Comparison of ENCODE assay signal across 13 cellular contexts in genomic region chr2:49248506-49248905, GRCh38.
DNase-seq lines count a peak whose midpoint lies in the region; ATAC-seq lines count a peak whose summit lies in the region.
"Had no signal": no experiment of that assay in that cellular context is flagged by ENCODE, and none has a peak within 500 bp of the region (broad histone marks: within the 10 kb centered on the region; RNA-seq: fewer than 3 reads in every experiment).

No MANE protein-coding gene starts in this region.

- no peaks in the 10 kb centered on the region for H3K27me3 Mint-ChIP-seq in activated naive CD4-positive, alpha-beta T cell treated with anti-CD3 and anti-CD28 coated beads, Interleukin-2, amount 10 ng/mL, durations not matched to agents 7 days and 5 days
- H3K27me3 Mint-ChIP-seq: activated T-helper 17 cell treated with anti-CD3 and anti-CD28 coated beads, Interleukin-2, amount 50 U/mL, for 72 hours had no signal

- WGBS in mesodermal cell (ENCODE audit: insufficient coverage in 2 of 2), 2 experiments, result 88 to 100% methylated on average over 1 of the region's 1 CpG

- no peak overlapping the region for H3K27ac Mint-ChIP-seq in activated naive CD4-positive, alpha-beta T cell treated with anti-CD3 and anti-CD28 coated beads, Interleukin-2, amount 10 ng/mL, durations not matched to agents 7 days and 5 days
- H3K27ac Mint-ChIP-seq in stimulated activated effector memory CD8-positive, alpha-beta T cell treated with anti-CD3 and anti-CD28 coated beads, Interleukin-12 subunit alpha, Interleukin-12 subunit beta, amount 100 ng/mL, for 72 hours, result no peak overlapping the region
- H3K27ac Mint-ChIP-seq: activated T-helper 17 cell treated with anti-CD3 and anti-CD28 coated beads, Interleukin-2, amount 50 U/mL, for 72 hours had no signal

- H3K36me3 Mint-ChIP-seq in activated naive CD4-positive, alpha-beta T cell treated with anti-CD3 and anti-CD28 coated beads, Interleukin-2, amount 10 ng/mL, durations not matched to agents 7 days and 5 days, result no peaks in the 10 kb centered on the region
- H3K36me3 Mint-ChIP-seq in stimulated activated effector memory CD8-positive, alpha-beta T cell treated with anti-CD3 and anti-CD28 coated beads, Interleukin-12 subunit alpha, Interleukin-12 subunit beta, amount 100 ng/mL, for 72 hours, result no peaks in the 10 kb centered on the region

- CTCF ChIA-PET in activated naive CD4-positive, alpha-beta T cell treated with anti-CD3 and anti-CD28 coated beads, Interleukin-2, amount 10 ng/mL, durations not matched to agents 7 days and 5 days (lab: Charles Lee), result interaction anchor here (1.0 kb wide), 1 partner anchor 78 kb away, joined by 3 read pairs; no protein-coding TSS in a partner anchor

- H3K4me3 ChIP-seq in mesodermal cell (ENCODE audit: extremely low read depth, insufficient read depth, low read length, poor library complexity, severe bottlenecking), result no peak overlapping the region

- DNase-seq in Caki2 (ENCODE audit: low read depth) (peak; percentile 71), NCI-H226 (peak; percentile 12), epidermal melanocyte (ENCODE audit: insufficient read length, low spot score) (peak; percentile 40), NCI-H146 treated with DMSO at 0.1 percent for 48 hours (lab: John Stamatoyannopoulos, UW; ENCODE audit: unreplicated experiment) (no peak)
- no peak for DNase-seq in activated naive CD4-positive, alpha-beta T cell treated with anti-CD3 and anti-CD28 coated beads, Interleukin-2, amount 10 ng/mL, durations not matched to agents 7 days and 5 days
- DNase-seq in stimulated activated effector memory CD8-positive, alpha-beta T cell treated with anti-CD3 and anti-CD28 coated beads, Interleukin-12 subunit alpha, Interleukin-12 subunit beta, amount 100 ng/mL, for 72 hours (ENCODE audit: low spot score in 2 of 2), result no peak
- DNase-seq: effector CD4-positive, alpha-beta T cell; kidney; NCI-H510A treated with DMSO at 0.1 percent for 48 hours; retina had no signal

- H3K4me1 Mint-ChIP-seq in activated naive CD4-positive, alpha-beta T cell treated with anti-CD3 and anti-CD28 coated beads, Interleukin-2, amount 10 ng/mL, durations not matched to agents 7 days and 5 days, result no peaks in the 10 kb centered on the region
- no peaks in the 10 kb centered on the region for H3K4me1 Mint-ChIP-seq in stimulated activated effector memory CD8-positive, alpha-beta T cell treated with anti-CD3 and anti-CD28 coated beads, Interleukin-12 subunit alpha, Interleukin-12 subunit beta, amount 100 ng/mL, for 72 hours
- H3K4me1 Mint-ChIP-seq: activated T-helper 17 cell treated with anti-CD3 and anti-CD28 coated beads, Interleukin-2, amount 50 U/mL, for 72 hours had no signal

- peaks cover 5% of the 10 kb centered on the region for H3K9me3 ChIP-seq in mesodermal cell (ENCODE audit: control insufficient read depth, low read length)

- H3K27ac ChIP-seq in mesodermal cell (ENCODE audit: low read depth, low read length, severe bottlenecking), result peak overlapping the region; percentile 78

- no peak for ATAC-seq in GM21360 (IDR thresholded peaks at IDR 0.05; ENCODE audit: unreplicated experiment)
- no peak for ATAC-seq in stimulated activated effector memory CD8-positive, alpha-beta T cell treated with anti-CD3 and anti-CD28 coated beads, Interleukin-12 subunit alpha, Interleukin-12 subunit beta, amount 100 ng/mL, for 72 hours
- ATAC-seq: activated T-helper 17 cell treated with anti-CD3 and anti-CD28 coated beads, Interleukin-2, amount 50 U/mL, for 72 hours had no signal

- no peaks in the 10 kb centered on the region for H3K36me3 ChIP-seq in mesodermal cell (ENCODE audit: control insufficient read depth, insufficient read depth, low read length)

- H3K9me3 Mint-ChIP-seq in activated naive CD4-positive, alpha-beta T cell treated with anti-CD3 and anti-CD28 coated beads, Interleukin-2, amount 10 ng/mL, durations not matched to agents 7 days and 5 days, result peaks cover 2% of the 10 kb centered on the region
- H3K9me3 Mint-ChIP-seq in stimulated activated effector memory CD8-positive, alpha-beta T cell treated with anti-CD3 and anti-CD28 coated beads, Interleukin-12 subunit alpha, Interleukin-12 subunit beta, amount 100 ng/mL, for 72 hours, result peaks cover 14% of the 10 kb centered on the region

- in situ Hi-C loops in Caki2 (cut with HindIII; ENCODE audit: low pct_unique_long_range_greater_than_20kb, low sequenced_read_pairs), result no loop called here

- H3K4me3 Mint-ChIP-seq in activated naive CD4-positive, alpha-beta T cell treated with anti-CD3 and anti-CD28 coated beads, Interleukin-2, amount 10 ng/mL, durations not matched to agents 7 days and 5 days, result no peak overlapping the region
- H3K4me3 Mint-ChIP-seq in stimulated activated effector memory CD8-positive, alpha-beta T cell treated with anti-CD3 and anti-CD28 coated beads, Interleukin-12 subunit alpha, Interleukin-12 subunit beta, amount 100 ng/mL, for 72 hours, result no peak overlapping the region
- H3K4me3 Mint-ChIP-seq: activated T-helper 17 cell treated with anti-CD3 and anti-CD28 coated beads, Interleukin-2, amount 50 U/mL, for 72 hours had no signal

- H3K4me1 ChIP-seq in mesodermal cell (ENCODE audit: control insufficient read depth, insufficient read depth, low read length, poor library complexity, severe bottlenecking), result no peaks in the 10 kb centered on the region

Comparison
In these comparisons a context has a peak if more than half of its experiments do, and no peak if none do; other contexts are left out.
1. DNase-seq: peak in Caki2 (single experiment), NCI-H226 (single experiment) and epidermal melanocyte (single experiment); none in NCI-H146 treated with DMSO at 0.1 percent for 48 hours (single experiment), activated naive CD4-positive, alpha-beta T cell treated with anti-CD3 and anti-CD28 coated beads, Interleukin-2, amount 10 ng/mL, durations not matched to agents 7 days and 5 days (single experiment) and stimulated activated effector memory CD8-positive, alpha-beta T cell treated with anti-CD3 and anti-CD28 coated beads, Interleukin-12 subunit alpha, Interleukin-12 subunit beta, amount 100 ng/mL, for 72 hours (0 of 2).